In the genomic region with DNA sequence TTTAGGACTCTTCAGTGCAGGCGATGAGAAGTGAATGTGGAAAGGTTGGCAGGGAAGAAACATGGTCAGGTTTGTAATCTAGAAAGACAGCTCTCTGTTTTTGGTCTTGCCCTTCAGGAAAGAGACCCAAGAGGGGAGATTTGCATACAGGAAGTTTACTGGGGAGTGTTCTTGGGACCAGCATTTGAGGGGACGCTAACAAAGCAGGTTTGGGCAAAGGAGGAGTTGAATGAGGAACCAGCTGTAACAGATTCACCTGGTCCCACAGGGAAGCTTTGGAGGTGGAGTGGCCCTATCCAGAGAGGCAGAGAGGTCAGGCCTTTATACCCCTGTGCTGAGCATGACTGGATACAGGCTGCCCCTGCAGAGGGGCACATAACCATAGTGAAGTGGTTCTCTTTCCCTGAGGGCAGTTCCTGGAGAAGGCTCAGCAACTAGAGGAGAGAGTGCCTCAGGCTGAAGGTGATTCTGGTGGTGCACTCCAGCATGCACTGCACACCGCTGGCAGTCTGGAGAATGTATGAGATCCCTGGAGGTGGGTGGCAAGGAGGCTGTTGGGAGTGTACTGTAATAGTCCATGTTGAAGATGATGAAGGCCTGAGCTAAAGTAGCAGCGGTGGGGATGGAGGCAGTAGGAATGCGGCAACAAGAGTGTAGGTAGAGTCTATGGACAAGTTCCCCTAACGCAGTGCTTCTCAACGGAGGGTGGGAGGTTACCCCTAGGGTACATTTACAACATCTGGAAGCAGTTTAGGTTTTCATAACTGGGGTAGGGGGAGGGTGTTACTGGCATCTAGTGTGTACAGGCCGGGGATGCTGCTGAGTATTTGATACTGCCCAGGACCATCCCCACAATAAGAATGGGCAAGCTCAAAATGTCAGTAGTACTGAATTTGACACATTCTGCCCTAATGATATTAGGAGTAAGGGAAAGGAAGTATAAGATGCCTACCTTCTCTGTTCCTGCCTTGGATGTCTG, we compare ENCODE assay signal across 10 cellular contexts. TPM values are rescaled to one million over a fixed set of nuclear protein-coding genes. Genes with fewer than 3 reads are reported as not detected.
DNase-seq lines count a peak whose midpoint lies in the region; ATAC-seq and TF ChIP-seq lines count a peak whose summit lies in the region.
"Had no signal": no experiment of that assay in that cellular context is flagged by ENCODE, and none has a peak within 500 bp of the region (broad histone marks: within the 10 kb centered on the region; RNA-seq: fewer than 3 reads in every experiment).

No MANE protein-coding gene starts in this region.

- H3K9me3 Mint-ChIP-seq in WTC11 = no peaks in the 10 kb centered on the region; the same call in 1 of the 2 replicates

- POLR2A ChIA-PET in WTC11 (lab: Charles Lee) = interaction anchor here (0.7 to 1.3 kb wide), 2 partner anchors 10 to 21 kb away, joined by 3 to 5 read pairs; no protein-coding TSS in a partner anchor

- peak; percentile 94 for ATAC-seq in GM19455 (IDR thresholded peaks at IDR 0.05; ENCODE audit: unreplicated experiment)
- peak; percentile 73 for ATAC-seq in HG03039 (IDR thresholded peaks at IDR 0.05; ENCODE audit: unreplicated experiment)
- ATAC-seq in WTC11 = peak; percentile 46

- peak overlapping the region; percentile 2; the same call in 1 of the 2 replicates for H3K9ac ChIP-seq in ES-I3 (ENCODE audit: low read depth, low read length)

- no peaks in the 10 kb centered on the region for H3K36me3 ChIP-seq in ES-I3 (ENCODE audit: insufficient read depth, low read length)
- H3K36me3 ChIP-seq: brain microvascular endothelial cell, SJSA1 had no signal

- H3K9me3 ChIP-seq in ES-I3 (ENCODE audit: control insufficient read depth, insufficient read depth, low read length) = no peaks in the 10 kb centered on the region
- H3K9me3 ChIP-seq: SJSA1 had no signal

- H3K4me3 Mint-ChIP-seq in WTC11 = peak overlapping the region; percentile 10

- peaks cover 34% of the 10 kb centered on the region for H3K4me1 ChIP-seq in ES-I3 (ENCODE audit: insufficient read depth, low read length)

- H3K27me3 Mint-ChIP-seq in WTC11 (ENCODE audit: low read depth) = no peaks in the 10 kb centered on the region

- H3K36me3 Mint-ChIP-seq in WTC11 = peaks cover 1% of the 10 kb centered on the region

- peaks cover 82% of the 10 kb centered on the region for H3K4me1 Mint-ChIP-seq in WTC11

- H3K27ac Mint-ChIP-seq in WTC11 = peak overlapping the region; percentile 98

- CTCF ChIA-PET in WTC11 (lab: Charles Lee) = interaction anchor here (0.8 to 2.0 kb wide), 7 partner anchors 9 to 559 kb away, joined by 3 to 6 read pairs (median 4); a partner anchor contains a TSS

- DNase-seq in WTC11 (ENCODE audit: low spot score) (no peak), globus pallidus (ENCODE audit: low spot score) (no peak), inferior parietal cortex (ENCODE audit: extremely low spot score) (no peak), NCI-H1417 treated with DMSO at 0.1 percent for 48 hours (lab: John Stamatoyannopoulos, UW) (no peak)
- no peak for DNase-seq in stimulated activated CD4-positive, alpha-beta T cell treated with anti-CD3 and anti-CD28 coated beads, Interleukin-2, amount 100 ng/mL, for 24 hours

- TF ChIP-seq CTCF in WTC11 (IDR thresholded peaks at IDR 0.05) = no peak

TF ChIP-seq in WTC11, 78 proteins besides CTCF, POLR2A, EP300 and RAD21:
- TF ChIP-seq ZNF219 (CRISPR knock-in tag; IDR thresholded peaks at IDR 0.05; ENCODE audit: borderline replicate concordance) (no peak), ZNF138 (CRISPR knock-in tag; conservative IDR thresholded peaks at IDR 0.05) (no peak), TCF7 (CRISPR knock-in tag; IDR thresholded peaks at IDR 0.05; ENCODE audit: low read depth) (no peak), NFE2L1 (CRISPR knock-in tag; IDR thresholded peaks at IDR 0.05) (no peak), ETV6 (CRISPR knock-in tag; IDR thresholded peaks at IDR 0.05) (no peak)
- TF ChIP-seq, protein P1, sequence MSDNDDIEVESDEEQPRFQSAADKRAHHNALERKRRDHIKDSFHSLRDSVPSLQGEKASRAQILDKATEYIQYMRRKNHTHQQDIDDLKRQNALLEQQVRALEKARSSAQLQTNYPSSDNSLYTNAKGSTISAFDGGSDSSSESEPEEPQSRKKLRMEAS (CRISPR knock-in tag; IDR thresholded peaks at IDR 0.05) = peak; percentile 20; the same call in 1 of the 2 replicates

RNA-seq across cellular contexts. Expression of a gene that starts 37.2 kb away (rescaled TPM):
- 43.0 to 50.5 TPM (median 49.5 TPM) in 3 replicates for total RNA-seq in WTC11 (2021)
